In the genomic region with DNA sequence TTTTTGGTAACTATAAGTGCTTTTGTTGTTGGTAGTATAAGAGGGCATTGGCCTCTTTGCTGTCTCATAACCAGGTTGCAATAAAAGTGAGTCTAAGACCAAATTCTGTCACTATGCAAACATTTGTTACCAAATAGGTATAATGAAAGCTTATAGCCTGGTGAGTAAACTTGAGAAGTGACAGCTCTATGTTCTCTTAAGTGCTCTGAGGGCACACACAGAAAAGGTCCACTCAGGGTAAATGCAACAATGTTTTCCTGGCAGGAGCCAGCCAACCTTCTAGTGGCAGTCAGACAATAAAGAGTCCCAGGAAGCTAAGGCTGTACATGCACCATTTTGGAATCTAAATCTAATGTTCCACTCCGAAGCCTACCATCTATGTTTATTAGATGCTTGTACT, we compare ENCODE assay signal across 17 cellular contexts.
DNase-seq lines count a peak whose midpoint lies in the region; ATAC-seq and FAIRE-seq lines count a peak whose summit lies in the region.
"Had no signal": no experiment of that assay in that cellular context is flagged by ENCODE, and none has a peak within 500 bp of the region (broad histone marks: within the 10 kb centered on the region; RNA-seq: fewer than 3 reads in every experiment).

No MANE protein-coding gene starts in this region.

- DNase-seq in NCI-H510A treated with DMSO at 0.1 percent for 48 hours (lab: John Stamatoyannopoulos, UW) (peak; percentile 65), NCI-H510A (lab: John Stamatoyannopoulos, UW) (no peak), NCI-H2081 treated with DMSO at 0.1 percent for 48 hours (lab: John Stamatoyannopoulos, UW) (peak; percentile 85), NCI-H226 (no peak)
- DNase-seq in stimulated activated effector memory CD8-positive, alpha-beta T cell treated with anti-CD3 and anti-CD28 coated beads, Interleukin-12 subunit alpha, Interleukin-12 subunit beta, amount 100 ng/mL, for 72 hours (ENCODE audit: low spot score in 2 of 2) = no peak
- DNase-seq in activated CD4-positive, alpha-beta memory T cell treated with anti-CD3 and anti-CD28 coated beads for 36 hours = no peak
- DNase-seq: activated CD4-positive, alpha-beta T cell treated with anti-CD3 and anti-CD28 coated beads for 48 hours; activated T-cell treated with anti-CD3 and anti-CD28 coated beads, Interleukin-2, amount 50 U/mL, for 4 hours; CD4-positive, alpha-beta T cell; erythroblast; GDM1; NCI-H82; SHP77 treated with DMSO at 0.1 percent for 48 hours had no signal

- intact Hi-C loops in activated CD4-positive, alpha-beta memory T cell treated with anti-CD3 and anti-CD28 coated beads for 36 hours (cut with micrococcal nuclease) = loop anchor here (10.0 kb wide), 1 partner anchor 731 kb away; no protein-coding TSS in a partner anchor

- peaks cover 45% of the 10 kb centered on the region for H3K4me1 Mint-ChIP-seq in stimulated activated effector memory CD8-positive, alpha-beta T cell treated with anti-CD3 and anti-CD28 coated beads, Interleukin-12 subunit alpha, Interleukin-12 subunit beta, amount 100 ng/mL, for 72 hours
- peaks cover 62% of the 10 kb centered on the region for H3K4me1 Mint-ChIP-seq in activated CD4-positive, alpha-beta memory T cell treated with anti-CD3 and anti-CD28 coated beads for 36 hours (ENCODE audit: low read depth)

- H3K27me3 Mint-ChIP-seq in activated CD4-positive, alpha-beta memory T cell treated with anti-CD3 and anti-CD28 coated beads for 36 hours = no peaks in the 10 kb centered on the region
- H3K27me3 Mint-ChIP-seq: CD4-positive, alpha-beta T cell; progenitor cell of endocrine pancreas had no signal

- peak; percentile 69 for FAIRE-seq in colon (lab: Jason Lieb, UNC)
- FAIRE-seq: A204.1 had no signal

- POLR2A ChIA-PET in activated CD4-positive, alpha-beta memory T cell treated with anti-CD3 and anti-CD28 coated beads for 36 hours (lab: Charles Lee) = no interaction called here

- no peak overlapping the region for H3K4me3 Mint-ChIP-seq in stimulated activated effector memory CD8-positive, alpha-beta T cell treated with anti-CD3 and anti-CD28 coated beads, Interleukin-12 subunit alpha, Interleukin-12 subunit beta, amount 100 ng/mL, for 72 hours
- no peak overlapping the region for H3K4me3 Mint-ChIP-seq in activated CD4-positive, alpha-beta memory T cell treated with anti-CD3 and anti-CD28 coated beads for 36 hours
- H3K4me3 Mint-ChIP-seq: activated T-cell treated with anti-CD3 and anti-CD28 coated beads, Interleukin-2, amount 50 U/mL, for 4 hours; CD4-positive, alpha-beta T cell had no signal

- H3K36me3 Mint-ChIP-seq in stimulated activated effector memory CD8-positive, alpha-beta T cell treated with anti-CD3 and anti-CD28 coated beads, Interleukin-12 subunit alpha, Interleukin-12 subunit beta, amount 100 ng/mL, for 72 hours = no peaks in the 10 kb centered on the region
- no peaks in the 10 kb centered on the region for H3K36me3 Mint-ChIP-seq in activated CD4-positive, alpha-beta memory T cell treated with anti-CD3 and anti-CD28 coated beads for 36 hours

- no peaks in the 10 kb centered on the region for H3K9me3 Mint-ChIP-seq in stimulated activated effector memory CD8-positive, alpha-beta T cell treated with anti-CD3 and anti-CD28 coated beads, Interleukin-12 subunit alpha, Interleukin-12 subunit beta, amount 100 ng/mL, for 72 hours
- H3K9me3 Mint-ChIP-seq in activated CD4-positive, alpha-beta memory T cell treated with anti-CD3 and anti-CD28 coated beads for 36 hours = peaks cover 1% of the 10 kb centered on the region
- H3K9me3 Mint-ChIP-seq: CD4-positive, alpha-beta T cell had no signal

- CTCF ChIA-PET in activated CD4-positive, alpha-beta memory T cell treated with anti-CD3 and anti-CD28 coated beads for 36 hours (lab: Charles Lee) = no interaction called here

- H3K27ac Mint-ChIP-seq in stimulated activated effector memory CD8-positive, alpha-beta T cell treated with anti-CD3 and anti-CD28 coated beads, Interleukin-12 subunit alpha, Interleukin-12 subunit beta, amount 100 ng/mL, for 72 hours = no peak overlapping the region
- no peak overlapping the region for H3K27ac Mint-ChIP-seq in activated CD4-positive, alpha-beta memory T cell treated with anti-CD3 and anti-CD28 coated beads for 36 hours
- H3K27ac Mint-ChIP-seq: CD4-positive, alpha-beta T cell; progenitor cell of endocrine pancreas had no signal

- peak; percentile 57 for ATAC-seq in stimulated activated effector memory CD8-positive, alpha-beta T cell treated with anti-CD3 and anti-CD28 coated beads, Interleukin-12 subunit alpha, Interleukin-12 subunit beta, amount 100 ng/mL, for 72 hours
- ATAC-seq in HG03095 (IDR thresholded peaks at IDR 0.05; ENCODE audit: unreplicated experiment) = no peak
- ATAC-seq: activated T-cell treated with anti-CD3 and anti-CD28 coated beads, Interleukin-2, amount 50 U/mL, for 4 hours had no signal

Comparison
In these comparisons a context has a peak if more than half of its experiments do, and no peak if none do; other contexts are left out.
1. DNase-seq: peak in NCI-H510A treated with DMSO at 0.1 percent for 48 hours (single experiment) and NCI-H2081 treated with DMSO at 0.1 percent for 48 hours (single experiment); none in NCI-H510A (single experiment), stimulated activated effector memory CD8-positive, alpha-beta T cell treated with anti-CD3 and anti-CD28 coated beads, Interleukin-12 subunit alpha, Interleukin-12 subunit beta, amount 100 ng/mL, for 72 hours (0 of 2), activated CD4-positive, alpha-beta memory T cell treated with anti-CD3 and anti-CD28 coated beads for 36 hours (single experiment) and NCI-H226 (single experiment).